Comparison of ENCODE assay signal across 1 cellular context in genomic region chr3:184685646-184686045, GRCh38.
TF ChIP-seq lines count a peak whose summit lies in the region.

No MANE protein-coding gene starts in this region.

TF ChIP-seq in HepG2, 621 proteins besides CTCF, POLR2A, EP300 and RAD21 (continued from another document):
- no peak for TF ChIP-seq ZBTB1 (CRISPR knock-in tag; IDR thresholded peaks at IDR 0.05; ENCODE audit: borderline replicate concordance)
- no peak for TF ChIP-seq TMF1 (CRISPR knock-in tag; IDR thresholded peaks at IDR 0.05; ENCODE audit: low read depth)
- no peak for TF ChIP-seq ZNF446 (CRISPR knock-in tag; IDR thresholded peaks at IDR 0.05)
- no peak for TF ChIP-seq NCOR1 (IDR thresholded peaks at IDR 0.05; ENCODE audit: borderline replicate concordance, low read length)
- no peak for TF ChIP-seq CSRNP1 (CRISPR knock-in tag; IDR thresholded peaks at IDR 0.05)
